Comparison of ENCODE assay signal across 16 cellular contexts in the genomic region with DNA sequence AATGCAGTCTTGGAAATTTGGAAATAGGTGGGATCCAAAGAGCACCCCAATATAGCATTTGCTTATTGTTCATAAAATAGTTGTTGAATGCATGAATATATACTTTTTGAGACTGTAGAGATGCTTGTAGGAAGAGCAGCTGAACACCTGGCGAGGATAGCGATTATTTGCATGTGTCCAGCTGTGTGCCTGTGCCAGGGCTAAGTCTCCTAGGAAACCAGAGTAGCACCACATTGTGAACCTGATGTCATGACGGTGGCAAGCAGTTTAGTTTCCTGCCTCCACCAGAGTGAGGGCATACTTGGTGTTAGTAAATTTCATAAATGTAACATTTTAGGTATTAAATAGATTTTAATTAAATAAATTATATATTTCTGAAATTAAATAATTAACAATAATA. TPM values are rescaled to one million over a fixed set of nuclear protein-coding genes. Genes with fewer than 3 reads are reported as not detected.
DNase-seq lines count a peak whose midpoint lies in the region; ATAC-seq and TF ChIP-seq lines count a peak whose summit lies in the region.
"Had no signal": no experiment of that assay in that cellular context is flagged by ENCODE, and none has a peak within 500 bp of the region (broad histone marks: within the 10 kb centered on the region; RNA-seq: fewer than 3 reads in every experiment).

No MANE protein-coding gene starts in this region.

- no peak overlapping the region for H3K4ac ChIP-seq in IMR-90 (ENCODE audit: low read depth, low read length)

- no peak overlapping the region for H2BK20ac ChIP-seq in IMR-90 (ENCODE audit: low read depth, low read length)

- no peak overlapping the region for H3K27ac ChIP-seq in IMR-90 (ENCODE audit: insufficient read depth, low read length)
- peak overlapping the region; percentile 79 for H3K27ac ChIP-seq in epithelial cell of prostate
- no peak overlapping the region for H3K27ac ChIP-seq in gastrocnemius medialis
- H3K27ac ChIP-seq: spleen, thoracic aorta had no signal

- no peak overlapping the region for H2AK5ac ChIP-seq in IMR-90 (ENCODE audit: low read depth, low read length)

- intact Hi-C loops in IMR-90 (cut with micrococcal nuclease): no loop called here
- intact Hi-C loops in gastrocnemius medialis (cut with DNase I; ENCODE audit: low total_unique reads): no loop called here

- H3K23ac ChIP-seq in IMR-90 (ENCODE audit: low read depth, low read length): peak overlapping the region; percentile 6; the same call in 1 of the 2 replicates

- ATAC-seq in IMR-90 (ENCODE audit: low read depth): no peak
- no peak for ATAC-seq in HG02798 (IDR thresholded peaks at IDR 0.05; ENCODE audit: poor library complexity, unreplicated experiment)
- no peak for ATAC-seq in gastrocnemius medialis
- ATAC-seq: K562 had no signal

- no peak overlapping the region for H3K14ac ChIP-seq in IMR-90 (replicated peaks; ENCODE audit: low read depth, low read length)

- TF ChIP-seq RAD21 in IMR-90 (IDR thresholded peaks at IDR 0.05; ENCODE audit: low read length): no peak

- no peak overlapping the region for H3K4me2 ChIP-seq in IMR-90 (ENCODE audit: low read depth, low read length)

- no peak for TF ChIP-seq POLR2A in IMR-90 (IDR thresholded peaks at IDR 0.05; ENCODE audit: low read depth, low read length)
- no peak for TF ChIP-seq POLR2A in gastrocnemius medialis (IDR thresholded peaks at IDR 0.05)

- no peak overlapping the region for H3K9ac ChIP-seq in IMR-90 (ENCODE audit: low read depth, low read length)

- H3K27me3 ChIP-seq in IMR-90 (ENCODE audit: control insufficient read depth, insufficient read depth, low read length) (no peaks in the 10 kb centered on the region), gastrocnemius medialis (no peaks in the 10 kb centered on the region)
- H3K27me3 ChIP-seq: spleen had no signal

- POLR2A ChIA-PET in IMR-90 (lab: Charles Lee; ENCODE audit: unreplicated experiment): no interaction called here

- TF ChIP-seq CTCF in IMR-90 (conservative IDR thresholded peaks at IDR 0.05; ENCODE audit: low read depth, low read length) (no peak), gastrocnemius medialis (IDR thresholded peaks at IDR 0.05 in 4 of 5, conservative IDR thresholded peaks at IDR 0.05 in 1 of 5) (no peak)

- H4K5ac ChIP-seq in IMR-90 (ENCODE audit: low read depth, low read length): no peak overlapping the region

- dilution Hi-C loops in IMR-90 (cut with HindIII; ENCODE audit: low sequenced_read_pairs, unreplicated experiment): no loop called here

- H2BK120ac ChIP-seq in IMR-90 (ENCODE audit: low read depth, low read length): no peak overlapping the region

- in situ Hi-C loops in IMR-90 (cut with MboI; ENCODE audit: low sequenced_read_pairs): no loop called here
- in situ Hi-C loops in gastrocnemius medialis (cut with MboI; ENCODE audit: low sequenced_read_pairs in 4 of 4): no loop called here

- no TSS peak for BruUV-seq in IMR-90 (replicated peaks; lab: Mats Ljungman, UMichigan)

- CTCF ChIA-PET in IMR-90 (lab: Yijun Ruan, JAX): no interaction called here

- no peak overlapping the region for H2AK9ac ChIP-seq in IMR-90 (replicated peaks; ENCODE audit: low read depth, low read length, poor library complexity)

- no peak overlapping the region for H2BK5ac ChIP-seq in IMR-90 (ENCODE audit: low read depth, low read length, poor library complexity, severe bottlenecking)

- no peak overlapping the region for H4K91ac ChIP-seq in IMR-90 (ENCODE audit: insufficient read depth, low read depth, low read length)

- no peak overlapping the region for H2BK15ac ChIP-seq in IMR-90 (ENCODE audit: low read depth, low read length)

- no peaks in the 10 kb centered on the region for H3K79me1 ChIP-seq in IMR-90 (ENCODE audit: low read depth in 1 of 2, low read length in 2 of 2)

- no peak overlapping the region for H3K56ac ChIP-seq in IMR-90 (ENCODE audit: extremely low read depth, insufficient read depth, low read length)

- H4K8ac ChIP-seq in IMR-90 (ENCODE audit: low read depth in 2 of 2, low read length in 2 of 2): no peak overlapping the region

- DNase-seq in IMR-90 (no peak), NCI-H146 (lab: John Stamatoyannopoulos, UW) (peak; percentile 83), NCI-H69 (lab: John Stamatoyannopoulos, UW) (peak; percentile 96), epithelial cell of prostate (ENCODE audit: low read depth, low spot score) (no peak), HuH-7 (ENCODE audit: low spot score) (no peak), gastrocnemius medialis (no peak)
- DNase-seq: activated CD4-positive, alpha-beta T cell treated with anti-CD3 and anti-CD28 coated beads for 48 hours; activated effector memory CD4-positive, alpha-beta T cell treated with anti-CD3 and anti-CD28 coated beads, Interleukin-2, amount 50 U/mL, for 16 hours; amniotic stem cell; cerebellar nuclear complex; NCI-H1436 treated with DMSO at 0.1 percent for 48 hours; nephron progenitor cell; spleen had no signal

- H3K9me3 ChIP-seq in IMR-90 (ENCODE audit: control insufficient read depth, insufficient read depth, low read length) (peaks cover 8% of the 10 kb centered on the region), gastrocnemius medialis (no peaks in the 10 kb centered on the region)
- H3K9me3 ChIP-seq: thoracic aorta had no signal

- H3K9me1 ChIP-seq in IMR-90 (ENCODE audit: insufficient read depth, low read length): peaks cover 4% of the 10 kb centered on the region; the same call in 1 of the 2 replicates

- no peak overlapping the region for H2AFZ ChIP-seq in IMR-90 (replicated peaks; ENCODE audit: low read length, poor library complexity)

- no peaks in the 10 kb centered on the region for H3K4me1 ChIP-seq in IMR-90 (ENCODE audit: control insufficient read depth, insufficient read depth, low read length)
- no peaks in the 10 kb centered on the region for H3K4me1 ChIP-seq in gastrocnemius medialis

- H3K18ac ChIP-seq in IMR-90 (ENCODE audit: low read depth, low read length): no peak overlapping the region

- no peaks in the 10 kb centered on the region for H4K20me1 ChIP-seq in IMR-90 (ENCODE audit: insufficient read depth, low read length)

- WGBS in IMR-90 (ENCODE audit: extremely low coverage in 2 of 2, insufficient read length in 1 of 2), 2 experiments: 100% methylated on average over 2 of the region's 3 CpGs; no CpG with 5 or more reads in 1 of the 2 experiments

- H3K36me3 ChIP-seq in IMR-90 (ENCODE audit: control insufficient read depth, insufficient read depth, low read length) (no peaks in the 10 kb centered on the region), gastrocnemius medialis (no peaks in the 10 kb centered on the region)
- H3K36me3 ChIP-seq: spleen, thoracic aorta had no signal

- H3K4me3 ChIP-seq in IMR-90 (ENCODE audit: insufficient read depth, low read depth, low read length) (no peak overlapping the region), gastrocnemius medialis (no peak overlapping the region)
- H3K4me3 ChIP-seq: K562, spleen, thoracic aorta had no signal

TF ChIP-seq in IMR-90, 13 proteins besides CTCF, POLR2A, EP300 and RAD21:
- TF ChIP-seq RFX5 (IDR thresholded peaks at IDR 0.05; ENCODE audit: low read depth, low read length) (no peak), NFE2L2 (IDR thresholded peaks at IDR 0.05; ENCODE audit: low read depth, low read length) (no peak), MAFK (IDR thresholded peaks at IDR 0.05; ENCODE audit: low read depth, low read length) (no peak), FOS (IDR thresholded peaks at IDR 0.05; ENCODE audit: low read depth, low read length) (no peak), MAZ (IDR thresholded peaks at IDR 0.05; ENCODE audit: borderline replicate concordance, low read depth, low read length) (no peak), MXI1 (IDR thresholded peaks at IDR 0.05; ENCODE audit: borderline replicate concordance, low read depth, low read length) (no peak), BHLHE40 (IDR thresholded peaks at IDR 0.05; ENCODE audit: low read depth, low read length) (no peak), SMC3 (IDR thresholded peaks at IDR 0.05; ENCODE audit: low read depth, low read length) (no peak), CEBPB (IDR thresholded peaks at IDR 0.05; ENCODE audit: low read depth, low read length) (no peak), CHD1 (IDR thresholded peaks at IDR 0.05; ENCODE audit: low read depth, low read length) (no peak), RCOR1 (IDR thresholded peaks at IDR 0.05; ENCODE audit: insufficient replicate concordance, low read length) (no peak)
- TF ChIP-seq, protein P1, sequence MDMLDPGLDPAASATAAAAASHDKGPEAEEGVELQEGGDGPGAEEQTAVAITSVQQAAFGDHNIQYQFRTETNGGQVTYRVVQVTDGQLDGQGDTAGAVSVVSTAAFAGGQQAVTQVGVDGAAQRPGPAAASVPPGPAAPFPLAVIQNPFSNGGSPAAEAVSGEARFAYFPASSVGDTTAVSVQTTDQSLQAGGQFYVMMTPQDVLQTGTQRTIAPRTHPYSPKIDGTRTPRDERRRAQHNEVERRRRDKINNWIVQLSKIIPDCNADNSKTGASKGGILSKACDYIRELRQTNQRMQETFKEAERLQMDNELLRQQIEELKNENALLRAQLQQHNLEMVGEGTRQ (IDR thresholded peaks at IDR 0.05; ENCODE audit: low read depth, low read length): no peak
- TF ChIP-seq, protein P2, sequence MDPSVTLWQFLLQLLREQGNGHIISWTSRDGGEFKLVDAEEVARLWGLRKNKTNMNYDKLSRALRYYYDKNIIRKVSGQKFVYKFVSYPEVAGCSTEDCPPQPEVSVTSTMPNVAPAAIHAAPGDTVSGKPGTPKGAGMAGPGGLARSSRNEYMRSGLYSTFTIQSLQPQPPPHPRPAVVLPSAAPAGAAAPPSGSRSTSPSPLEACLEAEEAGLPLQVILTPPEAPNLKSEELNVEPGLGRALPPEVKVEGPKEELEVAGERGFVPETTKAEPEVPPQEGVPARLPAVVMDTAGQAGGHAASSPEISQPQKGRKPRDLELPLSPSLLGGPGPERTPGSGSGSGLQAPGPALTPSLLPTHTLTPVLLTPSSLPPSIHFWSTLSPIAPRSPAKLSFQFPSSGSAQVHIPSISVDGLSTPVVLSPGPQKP (IDR thresholded peaks at IDR 0.05; ENCODE audit: borderline replicate concordance, low read depth, low read length): no peak

RNA-seq across cellular contexts. Expression of a gene that starts 37.3 kb away (rescaled TPM):
- total RNA-seq in IMR-90 (2012; rRNA removed): 37.2 and 47.0 TPM in 2 replicates
- 56.5 and 66.6 TPM in 2 replicates for polyA plus RNA-seq in IMR-90 (2012; rRNA removed)
- polyA plus RNA-seq in IMR-90 (2012; cell fraction: cytosol; rRNA removed): 12.6 and 82.3 TPM in 2 replicates
- 216 and 242 TPM in 2 replicates for polyA plus RNA-seq in IMR-90 (2012; cell fraction: nucleus; rRNA removed; ENCODE audit: low replicate concordance)
- total RNA-seq in gastrocnemius medialis: 10 to 100 TPM; 32.2 to 92.0 (median 52.2) TPM

Comparison
In these comparisons a context has a peak if more than half of its experiments do, and no peak if none do; other contexts are left out.
1. DNase-seq: peak in NCI-H146 (single experiment) and NCI-H69 (single experiment); none in IMR-90 (single experiment), epithelial cell of prostate (single experiment), HuH-7 (single experiment) and gastrocnemius medialis (0 of 2).